Comparison of ENCODE assay signal across 13 cellular contexts in the genomic region with DNA sequence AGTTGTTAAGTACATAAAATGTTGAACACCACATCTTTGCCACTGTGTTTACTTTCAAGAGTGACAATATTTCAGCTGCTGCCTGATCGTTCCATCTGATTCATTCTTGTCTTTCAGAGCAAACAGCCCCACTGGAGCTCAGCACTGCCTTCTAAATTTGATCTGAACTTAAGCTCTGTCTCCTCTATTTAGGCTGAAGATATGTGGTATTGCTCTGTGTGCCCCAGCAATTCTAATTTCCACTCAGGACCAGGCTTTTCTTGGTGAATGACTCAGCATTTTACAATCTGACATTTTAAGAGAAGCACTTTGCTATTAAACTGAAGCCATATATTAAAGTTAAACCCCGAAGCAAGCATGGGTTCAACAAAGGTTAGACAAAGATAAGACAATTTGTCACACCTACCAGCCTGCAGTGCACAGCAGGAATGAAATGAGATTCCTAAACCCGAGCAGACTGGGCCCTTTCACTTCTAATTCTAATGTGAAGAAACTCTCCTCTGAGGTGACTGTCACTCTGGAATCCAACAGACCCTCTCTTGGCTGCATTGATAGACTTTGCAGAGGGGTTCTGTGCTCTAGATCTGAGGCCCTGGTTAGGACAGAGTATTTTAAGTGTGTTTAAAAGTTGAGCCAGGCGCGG. TPM values are rescaled to one million over a fixed set of nuclear protein-coding genes. Genes with fewer than 3 reads are reported as not detected.
DNase-seq lines count a peak whose midpoint lies in the region; ATAC-seq and TF ChIP-seq lines count a peak whose summit lies in the region.
"Had no signal": no experiment of that assay in that cellular context is flagged by ENCODE, and none has a peak within 500 bp of the region (broad histone marks: within the 10 kb centered on the region; RNA-seq: fewer than 3 reads in every experiment).

No MANE protein-coding gene starts in this region.

- ATAC-seq in HCT116 (0 out of 2 replicates have a peak, but pooled peaks have one; percentile 32), foreskin keratinocyte (no peak)

- H3K79me2 ChIP-seq in HCT116 (ENCODE audit: insufficient read depth, low read length) (no peaks in the 10 kb centered on the region), hepatocyte (no peaks in the 10 kb centered on the region), trophoblast cell (ENCODE audit: control insufficient read depth, insufficient read depth, low read length, poor library complexity) (no peaks in the 10 kb centered on the region)

- CTCF ChIA-PET in HCT116 (lab: Charles Lee), result no interaction called here
- CTCF ChIA-PET in activated CD4-positive, alpha-beta memory T cell treated with anti-CD3 and anti-CD28 coated beads, Interleukin-2, amount 10 ng/mL, durations not matched to agents 7 days and 5 days (lab: Charles Lee), result interaction anchor here (0.7 to 1.0 kb wide), 3 partner anchors 253 to 286 kb away, joined by 3 read pairs; no protein-coding TSS in a partner anchor

- H2AFZ ChIP-seq in HCT116 (ENCODE audit: low read depth, low read length, poor library complexity, severe bottlenecking), result no peak overlapping the region
- no peak overlapping the region for H2AFZ ChIP-seq in hepatocyte
- H2AFZ ChIP-seq in trophoblast cell (ENCODE audit: insufficient read depth, low read length, poor library complexity), result no peak overlapping the region

- H4K20me1 ChIP-seq in HCT116 (ENCODE audit: insufficient read depth) (no peaks in the 10 kb centered on the region), hepatocyte (ENCODE audit: insufficient read depth, poor library complexity, severe bottlenecking) (no peaks in the 10 kb centered on the region)

- H4K8ac ChIP-seq in trophoblast cell (ENCODE audit: low read depth, low read length), result no peak overlapping the region

- H3K79me1 ChIP-seq in trophoblast cell (ENCODE audit: low read length), result no peaks in the 10 kb centered on the region

- WGBS in hepatocyte (ENCODE audit: low lambda C conversion rate, missing lambda C conversion rate), result 35% methylated on average over 5 of the region's 5 CpGs
- WGBS in trophoblast cell (ENCODE audit: extremely low coverage, insufficient coverage, insufficient read length), result no CpG with 5 or more reads among the region's 5 CpGs

- H3K4me3 ChIP-seq in HCT116 (replicated peaks in 1 of 2; ENCODE audit: low read depth in 1 of 2, low read length in 2 of 2) (no peak overlapping the region), hepatocyte (no peak overlapping the region), trophoblast cell (ENCODE audit: low read depth, low read length) (no peak overlapping the region)

- no peaks in the 10 kb centered on the region for H3K9me2 ChIP-seq in HCT116 (ENCODE audit: insufficient read depth)
- no peaks in the 10 kb centered on the region for H3K9me2 ChIP-seq in hepatocyte (replicated peaks; ENCODE audit: insufficient read depth)

- H4K91ac ChIP-seq in trophoblast cell (ENCODE audit: low read depth, low read length), result no peak overlapping the region

- H3K9ac ChIP-seq in HCT116 (ENCODE audit: low read length), result no peak overlapping the region
- no peak overlapping the region for H3K9ac ChIP-seq in trophoblast cell (ENCODE audit: low read length)

- H3K4me1 Mint-ChIP-seq in activated CD4-positive, alpha-beta memory T cell treated with anti-CD3 and anti-CD28 coated beads, Interleukin-2, amount 10 ng/mL, durations not matched to agents 7 days and 5 days, result peaks cover 31% of the 10 kb centered on the region

- intact Hi-C loops in HCT116 (cut with micrococcal nuclease), result no loop called here

- no peak overlapping the region for H3K4me3 Mint-ChIP-seq in activated CD4-positive, alpha-beta memory T cell treated with anti-CD3 and anti-CD28 coated beads, Interleukin-2, amount 10 ng/mL, durations not matched to agents 7 days and 5 days
- H3K4me3 Mint-ChIP-seq: CD4-positive, alpha-beta memory T cell had no signal

- peaks cover 4% of the 10 kb centered on the region for H3K36me3 Mint-ChIP-seq in activated CD4-positive, alpha-beta memory T cell treated with anti-CD3 and anti-CD28 coated beads, Interleukin-2, amount 10 ng/mL, durations not matched to agents 7 days and 5 days (ENCODE audit: low read depth)

- no peak overlapping the region for H3K27ac Mint-ChIP-seq in activated CD4-positive, alpha-beta memory T cell treated with anti-CD3 and anti-CD28 coated beads, Interleukin-2, amount 10 ng/mL, durations not matched to agents 7 days and 5 days

- BruUV-seq in HCT116 (replicated peaks; lab: Mats Ljungman, UMichigan), result no TSS peak

- no peak overlapping the region for H3K18ac ChIP-seq in trophoblast cell (ENCODE audit: low read length)

- DNase-seq in A172 (ENCODE audit: low spot score) (peak; percentile 8), HCT116 (ENCODE audit: low read depth, low spot score) (no peak), hepatocyte (ENCODE audit: low spot score) (no peak), trophoblast cell (no peak), foreskin keratinocyte (no peak)
- no peak for DNase-seq in activated CD4-positive, alpha-beta memory T cell treated with anti-CD3 and anti-CD28 coated beads, Interleukin-2, amount 10 ng/mL, durations not matched to agents 7 days and 5 days
- DNase-seq in activated CD8-positive, alpha-beta memory T cell treated with anti-CD3 and anti-CD28 coated beads, Interleukin-2, amount 50 U/mL, for 48 hours, result no peak
- DNase-seq: CD4-positive, alpha-beta memory T cell; NCI-H510A treated with DMSO at 0.1 percent for 48 hours had no signal

- no peak overlapping the region for H4K12ac ChIP-seq in trophoblast cell (ENCODE audit: low read depth, low read length)

- TF ChIP-seq CTCF in HCT116 (IDR thresholded peaks at IDR 0.05 in 2 of 3, conservative IDR thresholded peaks at IDR 0.05 in 1 of 3; ENCODE audit: borderline replicate concordance in 1 of 3, insufficient read depth in 1 of 3, low read depth in 2 of 3, low read length in 2 of 3) (no peak), VCaP (conservative IDR thresholded peaks at IDR 0.05) (no peak), hepatocyte (IDR thresholded peaks at IDR 0.05; ENCODE audit: poor library complexity) (no peak), foreskin keratinocyte (conservative IDR thresholded peaks at IDR 0.05) (no peak)

- peaks cover 8 to 10% of the 10 kb centered on the region in 2 experiments for H3K4me1 ChIP-seq in HCT116 (ENCODE audit: control insufficient read depth in 1 of 2, insufficient read depth in 2 of 2, low read length in 2 of 2)
- peaks cover 9% of the 10 kb centered on the region for H3K4me1 ChIP-seq in hepatocyte (ENCODE audit: insufficient read depth)
- H3K4me1 ChIP-seq in trophoblast cell (ENCODE audit: control insufficient read depth in 1 of 2, insufficient read depth in 2 of 2, low read length in 2 of 2), result no peaks in the 10 kb centered on the region
- no peaks in the 10 kb centered on the region for H3K4me1 ChIP-seq in foreskin keratinocyte

- H3K27me3 ChIP-seq in HCT116 (ENCODE audit: insufficient read depth, low read length) (no peaks in the 10 kb centered on the region), hepatocyte (no peaks in the 10 kb centered on the region), trophoblast cell (ENCODE audit: insufficient read depth, low read length) (no peaks in the 10 kb centered on the region), foreskin keratinocyte (no peaks in the 10 kb centered on the region)

- no peaks in the 10 kb centered on the region for H3K9me3 ChIP-seq in HCT116 (ENCODE audit: control insufficient read depth in 1 of 2, insufficient read depth in 1 of 2, low read depth in 1 of 2, low read length in 2 of 2)
- no peaks in the 10 kb centered on the region for H3K9me3 ChIP-seq in hepatocyte (ENCODE audit: low read depth)
- H3K9me3 ChIP-seq in trophoblast cell (ENCODE audit: insufficient read depth, low read depth, low read length), result peaks cover 1% of the 10 kb centered on the region

- no peak overlapping the region for H2BK12ac ChIP-seq in trophoblast cell (ENCODE audit: low read length)

- H3K36me3 ChIP-seq in HCT116 (ENCODE audit: control insufficient read depth in 1 of 2, insufficient read depth in 2 of 2, low read length in 2 of 2) (no peaks in the 10 kb centered on the region), hepatocyte (replicated peaks; ENCODE audit: insufficient read depth, low read depth) (no peaks in the 10 kb centered on the region), trophoblast cell (ENCODE audit: control insufficient read depth in 1 of 2, insufficient read depth in 2 of 2, low read length in 2 of 2) (no peaks in the 10 kb centered on the region)

- TF ChIP-seq RAD21 in HCT116 (IDR thresholded peaks at IDR 0.05; ENCODE audit: low read depth), result no peak

- H3K27ac ChIP-seq in HCT116 (ENCODE audit: low read depth, low read length) (no peak overlapping the region), VCaP (peak overlapping the region; percentile 50), hepatocyte (no peak overlapping the region), trophoblast cell (ENCODE audit: low read depth, low read length) (no peak overlapping the region), foreskin keratinocyte (no peak overlapping the region)

- RAD21 ChIA-PET in HCT116 (lab: Charles Lee; ENCODE audit: low non-redundant PET in 1 of 2, low total read pairs in 2 of 2, uncharacterized antibody in 2 of 2, unreplicated experiment in 2 of 2), result no interaction called here

- H3K4me2 ChIP-seq in HCT116 (ENCODE audit: low read length) (peak overlapping the region; percentile 26), hepatocyte (peak overlapping the region; percentile 11), trophoblast cell (ENCODE audit: low read length) (no peak overlapping the region)

- H2AK5ac ChIP-seq in trophoblast cell (ENCODE audit: low read length), result no peak overlapping the region

- H3K14ac ChIP-seq in trophoblast cell (ENCODE audit: low read length), result no peak overlapping the region

- no peak overlapping the region for H3K4ac ChIP-seq in trophoblast cell (ENCODE audit: low read depth, low read length)

- POLR2A ChIA-PET in HCT116 (lab: Charles Lee), result no interaction called here
- POLR2A ChIA-PET in activated CD4-positive, alpha-beta memory T cell treated with anti-CD3 and anti-CD28 coated beads, Interleukin-2, amount 10 ng/mL, durations not matched to agents 7 days and 5 days (lab: Charles Lee), result no interaction called here

- H3K23ac ChIP-seq in trophoblast cell (ENCODE audit: low read length), result no peak overlapping the region

- no peaks in the 10 kb centered on the region for H3K27me3 Mint-ChIP-seq in activated CD4-positive, alpha-beta memory T cell treated with anti-CD3 and anti-CD28 coated beads, Interleukin-2, amount 10 ng/mL, durations not matched to agents 7 days and 5 days
- H3K27me3 Mint-ChIP-seq: CD4-positive, alpha-beta memory T cell had no signal

- H2BK120ac ChIP-seq in trophoblast cell (ENCODE audit: insufficient read depth, low read length, poor library complexity), result no peak overlapping the region

- no peak overlapping the region for H2BK5ac ChIP-seq in trophoblast cell (ENCODE audit: low read depth, low read length, poor library complexity)

- no peak for TF ChIP-seq POLR2A in HCT116 (IDR thresholded peaks at IDR 0.05; ENCODE audit: borderline replicate concordance, extremely low read depth, insufficient read depth, insufficient read length)

- H3K9me3 Mint-ChIP-seq in activated CD4-positive, alpha-beta memory T cell treated with anti-CD3 and anti-CD28 coated beads, Interleukin-2, amount 10 ng/mL, durations not matched to agents 7 days and 5 days, result no peaks in the 10 kb centered on the region
- H3K9me3 Mint-ChIP-seq: CD4-positive, alpha-beta memory T cell had no signal

RNA-seq across cellular contexts. Expression of a gene that starts 41.7 kb away (rescaled TPM):
- total RNA-seq in A172 (2014; rRNA removed; shearing (Covaris generic)), result not detected in 2 replicates
- total RNA-seq in HCT116 (2021; ENCODE audit: unreplicated experiment), result not detected
- polyA plus RNA-seq in HCT116 (2012), result not detected in 2 replicates
- total RNA-seq in hepatocyte, result not detected in 2 replicates
- polyA plus RNA-seq in hepatocyte, result 0.34 TPM in 1 of 2 replicates, not detected in the other
- total RNA-seq in activated CD4-positive, alpha-beta memory T cell treated with anti-CD3 and anti-CD28 coated beads, Interleukin-2, amount 10 ng/mL, durations not matched to agents 7 days and 5 days, result not detected
- 0.07 and 0.11 TPM in 2 replicates for polyA plus RNA-seq in trophoblast cell (2013)
- not detected in 2 replicates for total RNA-seq in foreskin keratinocyte
- polyA plus RNA-seq in foreskin keratinocyte, result not detected in 2 replicates
- total RNA-seq: CD4-positive, alpha-beta memory T cell; glomerular endothelial cell; HT-29 had no signal
- polyA plus RNA-seq: CD4-positive, alpha-beta memory T cell; neural cell had no signal
